ENCODE assay signal across 16 cellular contexts in genomic region chr6:75893776-75894152, GRCh38.
A peak's percentile ranks its signal among the peaks of the same experiment; 100 is the strongest.
DNase-seq lines count a peak whose midpoint lies in the region; ATAC-seq lines count a peak whose summit lies in the region.
"Had no signal": no experiment of that assay in that cellular context is flagged by ENCODE, and none has a peak within 500 bp of the region (broad histone marks: within the 10 kb centered on the region; RNA-seq: fewer than 3 reads in every experiment).

No MANE protein-coding gene starts in this region.

- H3K36me3 ChIP-seq in mesendoderm (ENCODE audit: control insufficient read depth, insufficient read depth, low read length), result no peaks in the 10 kb centered on the region
- H3K36me3 ChIP-seq: adrenal gland had no signal

- no peak overlapping the region for H3K23ac ChIP-seq in mesendoderm (ENCODE audit: low read length)

- no peak overlapping the region for H3K56ac ChIP-seq in mesendoderm (ENCODE audit: low read length)

- ATAC-seq in GM19455 (IDR thresholded peaks at IDR 0.05; ENCODE audit: unreplicated experiment) (peak; percentile 25), HG02870 (IDR thresholded peaks at IDR 0.05; ENCODE audit: unreplicated experiment) (peak; percentile 12)
- ATAC-seq: natural killer cell treated with Interleukin-12 subunit alpha and Interleukin-12 subunit beta and Interleukin-15 and Interleukin-18, amount 100 ng/mL, for 72 hours had no signal

- no peak overlapping the region for H2BK15ac ChIP-seq in mesendoderm (replicated peaks; ENCODE audit: low read depth)

- DNase-seq in NCI-H460 (ENCODE audit: extremely low read depth, low read depth), result peak; percentile 5
- peak; percentile 38 for DNase-seq in mesendoderm
- DNase-seq in NCI-H2029 treated with DMSO at 0.1 percent for 48 hours (lab: John Stamatoyannopoulos, UW), result no peak
- no peak for DNase-seq in SIG-M5 treated with dmso at 0.1 percent for 504 hours (lab: John Stamatoyannopoulos, UW; ENCODE audit: unreplicated experiment)
- no peak for DNase-seq in iPS-NIHi11 (ENCODE audit: low spot score)
- DNase-seq: activated CD8-positive, alpha-beta memory T cell treated with anti-CD3 and anti-CD28 coated beads, Interleukin-2, amount 50 U/mL, for 48 hours; activated gamma-delta T cell treated with Interleukin-2 at 50 U/mL for 16 hours; adrenal gland; NCI-H524 treated with DMSO at 0.1 percent for 48 hours; posterior cingulate gyrus; stimulated activated CD4-positive, alpha-beta T cell treated with anti-CD3 and anti-CD28 coated beads, Interleukin-2, amount 100 ng/mL, for 24 hours; stimulated activated naive CD4-positive, alpha-beta T cell treated with Interleukin-2 at 50 U/mL for 16 hours; thyroid gland had no signal

- H3K27me3 ChIP-seq in mesendoderm (ENCODE audit: insufficient read depth, low read length, poor library complexity), result no peaks in the 10 kb centered on the region
- H3K27me3 ChIP-seq: adrenal gland, thyroid gland had no signal

- no peak overlapping the region for H2BK5ac ChIP-seq in mesendoderm (ENCODE audit: low read length)

- no CpG with 5 or more reads among the region's 2 CpGs for WGBS in mesendoderm (ENCODE audit: extremely low coverage, insufficient coverage, low lambda C conversion rate)

- no peak overlapping the region for H4K5ac ChIP-seq in mesendoderm (ENCODE audit: low read length)

- no peak overlapping the region for H3K27ac ChIP-seq in mesendoderm (ENCODE audit: low read depth, low read length)
- H3K27ac ChIP-seq: adrenal gland, thyroid gland had no signal

- H3K4me2 ChIP-seq in mesendoderm (ENCODE audit: low read length), result no peak overlapping the region

- H3K4ac ChIP-seq in mesendoderm (ENCODE audit: low read depth, low read length), result no peak overlapping the region

- H2BK120ac ChIP-seq in mesendoderm (ENCODE audit: low read depth, low read length), result no peak overlapping the region

- H3K9ac ChIP-seq in mesendoderm (ENCODE audit: low read length), result no peak overlapping the region

- H3K79me1 ChIP-seq in mesendoderm (ENCODE audit: low read length), result no peaks in the 10 kb centered on the region

- H3K18ac ChIP-seq in mesendoderm (ENCODE audit: low read length), result no peak overlapping the region

- H3K4me1 ChIP-seq in mesendoderm (ENCODE audit: control insufficient read depth, low read depth, low read length), result no peaks in the 10 kb centered on the region
- H3K4me1 ChIP-seq: thyroid gland had no signal

- H4K8ac ChIP-seq in mesendoderm (ENCODE audit: low read depth, low read length), result no peak overlapping the region

- H3K79me2 ChIP-seq in mesendoderm (ENCODE audit: control insufficient read depth, insufficient read depth, low read length), result no peaks in the 10 kb centered on the region

- no peak overlapping the region for H2AK5ac ChIP-seq in mesendoderm (ENCODE audit: low read length)

- no peak overlapping the region for H3K4me3 ChIP-seq in mesendoderm (ENCODE audit: low read length)
- H3K4me3 ChIP-seq: adrenal gland, thyroid gland had no signal

Comparison
In these comparisons a context has a peak if more than half of its experiments do, and no peak if none do; other contexts are left out.
1. DNase-seq: peak in NCI-H460 (single experiment) and mesendoderm (single experiment); none in NCI-H2029 treated with DMSO at 0.1 percent for 48 hours (single experiment), SIG-M5 treated with dmso at 0.1 percent for 504 hours (single experiment) and iPS-NIHi11 (single experiment).